Comparison of ENCODE assay signal across 8 cellular contexts in genomic region chr22:42780070-42780540, GRCh38. TPM values are rescaled to one million over a fixed set of nuclear protein-coding genes. Genes with fewer than 3 reads are reported as not detected.
DNase-seq lines count a peak whose midpoint lies in the region; ATAC-seq and TF ChIP-seq lines count a peak whose summit lies in the region.

No MANE protein-coding gene starts in this region.

- H3K4me1 ChIP-seq in upper lobe of right lung = no peaks in the 10 kb centered on the region

- no peak overlapping the region for H3K4me3 ChIP-seq in upper lobe of right lung

- ATAC-seq in upper lobe of right lung (peak; percentile 96), GM21576 (IDR thresholded peaks at IDR 0.05; ENCODE audit: unreplicated experiment) (no peak)

- intact Hi-C loops in upper lobe of right lung (cut with DNase I) = no loop called here

- H3K9me3 ChIP-seq in upper lobe of right lung = no peaks in the 10 kb centered on the region

- CTCF ChIA-PET in HEK293T (lab: Yijun Ruan, JAX) = interaction anchor here (0.7 to 1.0 kb wide), 2 partner anchors 36 to 53 kb away, joined by 3 to 4 read pairs; no protein-coding TSS in a partner anchor

- POLR2A ChIA-PET in HEK293T (lab: Yijun Ruan, JAX) = no interaction called here

- H3K27ac ChIP-seq in upper lobe of right lung = no peak overlapping the region

- TF ChIP-seq CTCF in upper lobe of right lung (IDR thresholded peaks at IDR 0.05) = peak; percentile 85

- DNase-seq in COLO668 (lab: John Stamatoyannopoulos, UW; ENCODE audit: unreplicated experiment) (peak; percentile 66), HEK293T (ENCODE audit: extremely low spot score) (peak; percentile 71), NCI-H510A (lab: John Stamatoyannopoulos, UW) (peak; percentile 45), erythroblast (lab: John Stamatoyannopoulos, UW) (peak; percentile 85 to 90), myocyte (ENCODE audit: low read depth) (peak; percentile 89), upper lobe of right lung (no peak)
- peak; percentile 51 to 56 for DNase-seq in activated CD4-positive, alpha-beta T cell treated with anti-CD3 and anti-CD28 coated beads for 4 hours

- no peaks in the 10 kb centered on the region for H3K27me3 ChIP-seq in upper lobe of right lung

- no peaks in the 10 kb centered on the region for H3K36me3 ChIP-seq in upper lobe of right lung

- TF ChIP-seq POLR2A in erythroblast (IDR thresholded peaks at IDR 0.05; ENCODE audit: low read length) = no peak

TF ChIP-seq in HEK293T, 16 proteins besides CTCF, POLR2A, EP300 and RAD21:
- TF ChIP-seq PKNOX1 (IDR thresholded peaks at IDR 0.05) = no peak

RNA-seq across cellular contexts. Expression of gene A4GALT, which starts 59.4 kb away (rescaled TPM):
- 21.6 and 23.3 TPM in 2 replicates for total RNA-seq in myocyte
- 6.0 TPM for polyA plus RNA-seq in myocyte (2012)
- total RNA-seq in upper lobe of right lung = 25.7 TPM
